Comparison of ENCODE assay signal across 9 cellular contexts in the genomic region with DNA sequence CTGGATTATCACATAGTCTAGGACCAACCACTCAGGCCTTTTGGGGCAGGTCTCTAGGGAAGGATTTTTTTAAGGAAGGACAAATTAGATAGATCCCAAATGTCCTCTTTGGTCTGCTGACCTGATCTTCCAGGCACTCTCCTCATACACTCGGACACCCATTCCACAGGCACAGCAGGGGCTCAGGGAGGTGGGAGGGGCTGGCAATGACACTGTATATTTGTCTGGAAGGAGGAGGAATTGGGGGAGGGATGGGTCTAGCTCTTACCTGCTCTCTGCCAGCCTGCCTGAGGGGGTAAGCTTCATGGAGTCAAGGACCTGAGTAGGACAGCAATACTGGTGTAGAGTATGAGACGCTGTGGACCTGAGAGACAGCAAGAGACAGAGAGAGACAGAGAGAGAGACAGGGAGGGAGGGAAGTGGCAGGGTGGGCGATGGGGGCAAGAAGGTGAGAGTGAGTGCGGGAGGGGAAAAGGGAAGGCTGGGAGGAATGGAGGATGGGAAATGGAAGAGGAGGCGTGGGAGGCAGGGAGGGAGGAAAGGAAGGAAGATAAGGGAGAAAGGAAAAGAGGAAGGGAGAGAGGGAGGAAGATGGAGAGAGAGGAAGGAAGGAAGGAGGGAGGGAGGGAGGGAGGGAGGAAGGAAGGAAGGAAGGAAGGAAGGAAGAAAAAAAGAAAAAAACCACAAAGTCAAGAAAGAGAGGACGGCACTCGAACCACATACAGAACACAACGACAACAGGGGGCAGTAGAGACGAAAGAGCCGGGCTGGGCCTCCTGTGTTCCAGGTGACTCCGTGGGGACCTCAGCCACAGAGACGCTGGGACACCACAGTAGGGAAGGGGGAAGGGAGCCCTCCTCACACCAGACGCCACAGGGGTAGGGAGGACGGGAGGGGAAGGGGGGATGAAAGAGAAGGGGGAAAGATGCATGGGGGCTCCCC. TPM values are rescaled to one million over a fixed set of nuclear protein-coding genes. Genes with fewer than 3 reads are reported as not detected.
DNase-seq lines count a peak whose midpoint lies in the region; ATAC-seq and TF ChIP-seq lines count a peak whose summit lies in the region.
"Had no signal": no experiment of that assay in that cellular context is flagged by ENCODE, and none has a peak within 500 bp of the region (broad histone marks: within the 10 kb centered on the region; RNA-seq: fewer than 3 reads in every experiment).

No MANE protein-coding gene starts in this region.

- no peaks in the 10 kb centered on the region for H3K36me3 Mint-ChIP-seq in IgD-negative memory B cell

- no peaks in the 10 kb centered on the region for H3K79me2 ChIP-seq in DOHH2 (ENCODE audit: control insufficient read depth, low read length)

- no peak overlapping the region for H3K27ac ChIP-seq in DOHH2 (ENCODE audit: low read depth, low read length)

- no peak for ATAC-seq in GM19328 (IDR thresholded peaks at IDR 0.05; ENCODE audit: unreplicated experiment)

- H3F3A ChIP-seq in DOHH2 (ENCODE audit: control insufficient read depth, insufficient read depth), result no peaks in the 10 kb centered on the region

- H3K4me3 Mint-ChIP-seq in IgD-negative memory B cell, result peak overlapping the region in 3 of 4 donors; percentile 65 to 80 (median 65)

- peaks cover 0 to 1% (median 0%) of the 10 kb centered on the region in 3 donors for H3K9me3 Mint-ChIP-seq in IgD-negative memory B cell

- H3K9me3 ChIP-seq in DOHH2 (ENCODE audit: control insufficient read depth, insufficient read depth, low read length), result no peaks in the 10 kb centered on the region
- H3K9me3 ChIP-seq: spleen had no signal

- no peaks in the 10 kb centered on the region for H3K27me3 ChIP-seq in DOHH2 (ENCODE audit: control insufficient read depth, low read length)

- H3K27ac Mint-ChIP-seq in IgD-negative memory B cell, result no peak overlapping the region

- H3K4me1 Mint-ChIP-seq in IgD-negative memory B cell, result peaks cover 4 to 6% (median 4%) of the 10 kb centered on the region in 3 donors

- H3K4me1 ChIP-seq in DOHH2 (ENCODE audit: control insufficient read depth, low read length), result no peaks in the 10 kb centered on the region

- H3K4me3 ChIP-seq in DOHH2 (ENCODE audit: low read length), result no peak overlapping the region
- no peak overlapping the region for H3K4me3 ChIP-seq in choroid plexus epithelial cell (ENCODE audit: low read depth, low read length)
- H3K4me3 ChIP-seq in retinal pigment epithelial cell (ENCODE audit: low read length), result no peak overlapping the region

- peaks cover 22% of the 10 kb centered on the region for H3K27me3 Mint-ChIP-seq in IgD-negative memory B cell

- DNase-seq in choroid plexus epithelial cell (ENCODE audit: low read depth) (no peak), retinal pigment epithelial cell (ENCODE audit: low read depth) (no peak), NCI-H1694 (lab: John Stamatoyannopoulos, UW) (no peak), RPMI8226 (no peak)
- DNase-seq: NCI-H187, spleen had no signal

- no peaks in the 10 kb centered on the region for H3K36me3 ChIP-seq in DOHH2 (ENCODE audit: control insufficient read depth, low read length)
- H3K36me3 ChIP-seq: spleen had no signal

- peak; percentile 18 for TF ChIP-seq CTCF in DOHH2 (IDR thresholded peaks at IDR 0.05; ENCODE audit: low read depth, low read length, poor library complexity, severe bottlenecking)
- peak; percentile 11 for TF ChIP-seq CTCF in choroid plexus epithelial cell (conservative IDR thresholded peaks at IDR 0.05; ENCODE audit: low read depth, low read length)
- TF ChIP-seq CTCF in retinal pigment epithelial cell (conservative IDR thresholded peaks at IDR 0.05; ENCODE audit: low read depth, low read length), result peak; percentile 9

- no peaks in the 10 kb centered on the region for H3K9me2 ChIP-seq in DOHH2 (replicated peaks; ENCODE audit: control insufficient read depth, low read length)

- H4K20me1 ChIP-seq in DOHH2 (ENCODE audit: control insufficient read depth, insufficient read depth, low read depth, low read length), result no peaks in the 10 kb centered on the region

- H3K4me2 ChIP-seq in DOHH2 (ENCODE audit: low read length), result no peak overlapping the region

RNA-seq across cellular contexts. Expression of a gene that starts 1.8 kb away (rescaled TPM):
- polyA plus RNA-seq in IgD-negative memory B cell, result not detected

RNA-seq across cellular contexts. Expression of a gene that starts 54.6 kb away (rescaled TPM):
- 35.4 TPM for polyA plus RNA-seq in IgD-negative memory B cell
